36 cellular contexts compared by ENCODE assay signal in genomic region chr2:79946046-79946445, GRCh38.
"Had no signal": no experiment of that assay in that cellular context is flagged by ENCODE, and none has a peak within 500 bp of the region (broad histone marks: within the 10 kb centered on the region; RNA-seq: fewer than 3 reads in every experiment).

No MANE protein-coding gene starts in this region.

- H3K36me3 Mint-ChIP-seq: activated CD4-positive, alpha-beta memory T cell treated with anti-CD3 and anti-CD28 coated beads for 36 hours; activated naive CD4-positive, alpha-beta T cell treated with anti-CD3 and anti-CD28 coated beads, Interleukin-2, amount 50 U/mL, for 72 hours; activated naive CD8-positive, alpha-beta T cell treated with anti-CD3 and anti-CD28 coated beads for 36 hours had no signal

- ATAC-seq: activated CD8-positive, alpha-beta T cell treated with anti-CD3 and anti-CD28 coated beads for 36 hours; activated naive CD4-positive, alpha-beta T cell treated with anti-CD3 and anti-CD28 coated beads, Interleukin-2, amount 50 U/mL, for 72 hours; activated T-cell treated with anti-CD3 and anti-CD28 coated beads, Interleukin-2, amount 50 U/mL, for 4 hours; activated T-cell treated with anti-CD3 and anti-CD28 coated beads, Interleukin-2, amount 50 U/mL, for 72 hours; activated T-helper 17 cell treated with anti-CD3 and anti-CD28 coated beads, Interleukin-2, amount 50 U/mL, for 72 hours; body of pancreas had no signal

- H3K27me3 ChIP-seq: adrenal gland, body of pancreas, brain microvascular endothelial cell had no signal

- H3K27ac Mint-ChIP-seq: activated B cell treated with CpG ODN at 0.5 μM for 24 hours; activated CD4-positive, alpha-beta memory T cell treated with anti-CD3 and anti-CD28 coated beads for 36 hours; activated CD4-positive, alpha-beta T cell treated with anti-CD3 and anti-CD28 coated beads, Interleukin-2, amount 10 ng/mL, durations not matched to agents 24 days and 14 days; activated CD8-positive, alpha-beta T cell treated with anti-CD3 and anti-CD28 coated beads for 36 hours; activated naive CD4-positive, alpha-beta T cell treated with anti-CD3 and anti-CD28 coated beads for 36 hours; activated naive CD4-positive, alpha-beta T cell treated with anti-CD3 and anti-CD28 coated beads, Interleukin-2, amount 50 U/mL, for 72 hours; activated naive CD8-positive, alpha-beta T cell treated with anti-CD3 and anti-CD28 coated beads for 36 hours; activated T-cell treated with anti-CD3 and anti-CD28 coated beads, Interleukin-2, amount 50 U/mL, for 72 hours; activated T-helper 1 cell treated with anti-CD3 and anti-CD28 coated beads, Interleukin-12 subunit alpha, Interleukin-12 subunit beta, Interleukin-2, Interleukin-4 antibody, amounts not matched to agents 30 ng/mL and 10 ng/mL and 1 ng/mL, durations not matched to agents 14 hours and 24 hours and 36 hours; activated T-helper 17 cell treated with anti-CD3 and anti-CD28 coated beads, Interleukin-2, amount 50 U/mL, for 72 hours; T-helper 1 cell treated with Interleukin-12 subunit alpha and Interleukin-12 subunit beta and Interleukin-4 antibody, amounts not matched to agents 30 μg/mL and 1 μg/mL, for 36 hours; T-helper 2 cell treated with Interferon-gamma antibody and Interleukin-4, amounts not matched to agents 5 μg/mL and 100 μg/mL, for 36 hours had no signal

- H3K4me1 Mint-ChIP-seq: activated B cell treated with CpG ODN at 0.5 μM for 24 hours; activated CD4-positive, alpha-beta T cell treated with anti-CD3 and anti-CD28 coated beads, Interleukin-2, amount 10 ng/mL, durations not matched to agents 24 days and 14 days; activated naive CD8-positive, alpha-beta T cell treated with anti-CD3 and anti-CD28 coated beads for 36 hours; activated T-helper 17 cell treated with anti-CD3 and anti-CD28 coated beads, Interleukin-2, amount 50 U/mL, for 72 hours; central memory CD8-positive, alpha-beta T cell had no signal

- H3K36me3 ChIP-seq: adrenal gland, brain microvascular endothelial cell, breast epithelium had no signal

- DNase-seq: activated B cell treated with CpG ODN at 0.5 μM for 24 hours; activated CD4-positive, alpha-beta memory T cell treated with anti-CD3 and anti-CD28 coated beads for 36 hours; activated CD4-positive, alpha-beta T cell treated with anti-CD3 and anti-CD28 coated beads for 4 hours; activated CD4-positive, alpha-beta T cell treated with anti-CD3 and anti-CD28 coated beads, Interleukin-2, amount 10 ng/mL, durations not matched to agents 24 days and 14 days; activated CD4-positive, alpha-beta T cell treated with anti-CD3 and anti-CD28 coated beads, Interleukin-2, amount 50 U/mL, for 1 hour; activated CD4-positive, alpha-beta T cell treated with anti-CD3 and anti-CD28 coated beads, Interleukin-2, amount 50 U/mL, for 4 hours; activated CD4-positive, CD25-positive, alpha-beta regulatory T cell treated with anti-CD3 and anti-CD28 coated beads, Interleukin-2, amount 50 U/mL, for 72 hours; activated CD8-positive, alpha-beta memory T cell treated with anti-CD3 and anti-CD28 coated beads, Interleukin-2, amount 50 U/mL, for 4 hours; activated CD8-positive, alpha-beta T cell treated with anti-CD3 and anti-CD28 coated beads for 36 hours; activated effector memory CD4-positive, alpha-beta T cell treated with anti-CD3 and anti-CD28 coated beads, Interleukin-2, amount 50 U/mL, for 16 hours; activated gamma-delta T cell treated with Interleukin-2 at 50 U/mL for 16 hours; activated naive CD4-positive, alpha-beta T cell; activated naive CD4-positive, alpha-beta T cell treated with anti-CD3 and anti-CD28 coated beads for 36 hours; activated naive CD4-positive, alpha-beta T cell treated with anti-CD3 and anti-CD28 coated beads, Interleukin-2, amount 50 U/mL, for 16 hours; activated naive CD8-positive, alpha-beta T cell treated with anti-CD3 and anti-CD28 coated beads for 36 hours; activated T-cell treated with anti-CD3 and anti-CD28 coated beads for 4 hours; activated T-cell treated with anti-CD3 and anti-CD28 coated beads, Interleukin-2, amount 50 U/mL, for 1 hour; activated T-cell treated with anti-CD3 and anti-CD28 coated beads, Interleukin-2, amount 50 U/mL, for 4 hours; activated T-cell treated with anti-CD3 and anti-CD28 coated beads, Interleukin-2, amount 50 U/mL, for 72 hours; adrenal gland; amniotic stem cell; aorta; body of pancreas; brain microvascular endothelial cell; caudate nucleus; T-helper 1 cell; T-helper 2 cell; T-helper 9 cell had no signal

- H3K27me3 Mint-ChIP-seq: activated B cell treated with CpG ODN at 0.5 μM for 24 hours; activated CD4-positive, alpha-beta memory T cell treated with anti-CD3 and anti-CD28 coated beads for 36 hours; activated CD4-positive, alpha-beta T cell treated with anti-CD3 and anti-CD28 coated beads, Interleukin-2, amount 10 ng/mL, durations not matched to agents 24 days and 14 days; activated CD8-positive, alpha-beta T cell treated with anti-CD3 and anti-CD28 coated beads for 36 hours; activated T-helper 17 cell treated with anti-CD3 and anti-CD28 coated beads, Interleukin-2, amount 50 U/mL, for 72 hours; central memory CD8-positive, alpha-beta T cell had no signal

- H3K9me3 ChIP-seq: adrenal gland, body of pancreas, breast epithelium had no signal

- H3K4me3 Mint-ChIP-seq: activated B cell treated with CpG ODN at 0.5 μM for 24 hours; activated CD4-positive, alpha-beta memory T cell treated with anti-CD3 and anti-CD28 coated beads for 36 hours; activated CD4-positive, alpha-beta T cell treated with anti-CD3 and anti-CD28 coated beads, Interleukin-2, amount 10 ng/mL, durations not matched to agents 24 days and 14 days; activated CD8-positive, alpha-beta T cell treated with anti-CD3 and anti-CD28 coated beads for 36 hours; activated naive CD4-positive, alpha-beta T cell treated with anti-CD3 and anti-CD28 coated beads for 36 hours; activated naive CD8-positive, alpha-beta T cell treated with anti-CD3 and anti-CD28 coated beads for 36 hours; activated T-cell treated with anti-CD3 and anti-CD28 coated beads, Interleukin-2, amount 50 U/mL, for 4 hours; activated T-cell treated with anti-CD3 and anti-CD28 coated beads, Interleukin-2, amount 50 U/mL, for 72 hours; activated T-helper 1 cell treated with anti-CD3 and anti-CD28 coated beads, Interleukin-12 subunit alpha, Interleukin-12 subunit beta, Interleukin-2, Interleukin-4 antibody, amounts not matched to agents 30 ng/mL and 10 ng/mL and 1 ng/mL, durations not matched to agents 14 hours and 24 hours and 36 hours; activated T-helper 17 cell treated with anti-CD3 and anti-CD28 coated beads, Interleukin-2, amount 50 U/mL, for 72 hours; central memory CD8-positive, alpha-beta T cell; T-helper 1 cell treated with Interleukin-12 subunit alpha and Interleukin-12 subunit beta and Interleukin-4 antibody, amounts not matched to agents 30 μg/mL and 1 μg/mL, for 36 hours; T-helper 2 cell treated with Interferon-gamma antibody and Interleukin-4, amounts not matched to agents 5 μg/mL and 100 μg/mL, for 36 hours had no signal

- H3K9me3 Mint-ChIP-seq: activated B cell treated with CpG ODN at 0.5 μM for 24 hours; activated CD4-positive, alpha-beta memory T cell treated with anti-CD3 and anti-CD28 coated beads for 36 hours; activated CD4-positive, alpha-beta T cell treated with anti-CD3 and anti-CD28 coated beads, Interleukin-2, amount 10 ng/mL, durations not matched to agents 24 days and 14 days; activated CD8-positive, alpha-beta T cell treated with anti-CD3 and anti-CD28 coated beads for 36 hours; activated naive CD4-positive, alpha-beta T cell treated with anti-CD3 and anti-CD28 coated beads for 36 hours; activated naive CD8-positive, alpha-beta T cell treated with anti-CD3 and anti-CD28 coated beads for 36 hours; activated T-cell treated with anti-CD3 and anti-CD28 coated beads, Interleukin-2, amount 50 U/mL, for 4 hours; activated T-helper 1 cell treated with anti-CD3 and anti-CD28 coated beads, Interleukin-12 subunit alpha, Interleukin-12 subunit beta, Interleukin-2, Interleukin-4 antibody, amounts not matched to agents 30 ng/mL and 10 ng/mL and 1 ng/mL, durations not matched to agents 14 hours and 24 hours and 36 hours; activated T-helper 17 cell treated with anti-CD3 and anti-CD28 coated beads, Interleukin-2, amount 50 U/mL, for 72 hours; T-helper 1 cell treated with Interleukin-12 subunit alpha and Interleukin-12 subunit beta and Interleukin-4 antibody, amounts not matched to agents 30 μg/mL and 1 μg/mL, for 36 hours; T-helper 2 cell treated with Interferon-gamma antibody and Interleukin-4, amounts not matched to agents 5 μg/mL and 100 μg/mL, for 36 hours had no signal

- H3K4me1 ChIP-seq: adrenal gland, body of pancreas, breast epithelium had no signal

- H3K27ac ChIP-seq: adrenal gland, body of pancreas, brain microvascular endothelial cell, breast epithelium, VCaP had no signal

- H3K4me3 ChIP-seq: adrenal gland, body of pancreas, breast epithelium had no signal
